In genomic region chr12:104054681-104055346, GRCh38 we compare ENCODE assay signal across 19 cellular contexts.
"Had no signal": no experiment of that assay in that cellular context is flagged by ENCODE, and none has a peak within 500 bp of the region (broad histone marks: within the 10 kb centered on the region; RNA-seq: fewer than 3 reads in every experiment).

No MANE protein-coding gene starts in this region.

- H3K27me3 ChIP-seq: tibial nerve, vagina had no signal

- H3K36me3 ChIP-seq: heart left ventricle, left lung, tibial nerve, vagina had no signal

- ATAC-seq: activated CD8-positive, alpha-beta memory T cell treated with anti-CD3 and anti-CD28 coated beads, Interleukin-2, amount 10 ng/mL, durations not matched to agents 7 days and 5 days; effector memory CD8-positive, alpha-beta T cell; naive thymus-derived CD4-positive, alpha-beta T cell had no signal

- H3K4me3 ChIP-seq: heart left ventricle, left lung, mucosa of descending colon, tibial nerve, vagina had no signal

- H3K36me3 Mint-ChIP-seq: activated CD8-positive, alpha-beta memory T cell treated with anti-CD3 and anti-CD28 coated beads, Interleukin-2, amount 10 ng/mL, durations not matched to agents 7 days and 5 days had no signal

- DNase-seq: activated CD4-positive, alpha-beta T cell treated with anti-CD3 and anti-CD28 coated beads, Interleukin-2, amount 50 U/mL, for 48 hours; activated CD8-positive, alpha-beta memory T cell treated with anti-CD3 and anti-CD28 coated beads, Interleukin-2, amount 10 ng/mL, durations not matched to agents 7 days and 5 days; activated naive CD4-positive, alpha-beta T cell treated with anti-CD3 and anti-CD28 coated beads, Interleukin-2, amount 50 U/mL, for 16 hours; activated T-cell treated with anti-CD3 and anti-CD28 coated beads, Interleukin-2, amount 50 U/mL, for 1 hour; dermis blood vessel endothelial cell; effector memory CD8-positive, alpha-beta T cell; heart left ventricle; kidney; left lung; mammary epithelial cell; mucosa of descending colon; naive thymus-derived CD4-positive, alpha-beta T cell; posterior cingulate gyrus; stimulated activated CD4-positive, alpha-beta T cell treated with anti-CD3 and anti-CD28 coated beads, Interleukin-2, amount 100 ng/mL, for 48 hours; stimulated activated naive CD4-positive, alpha-beta T cell; T1000 had no signal

- H3K4me3 Mint-ChIP-seq: activated CD8-positive, alpha-beta memory T cell treated with anti-CD3 and anti-CD28 coated beads, Interleukin-2, amount 10 ng/mL, durations not matched to agents 7 days and 5 days; effector memory CD8-positive, alpha-beta T cell; naive thymus-derived CD4-positive, alpha-beta T cell had no signal

- H3K27ac Mint-ChIP-seq: activated CD8-positive, alpha-beta memory T cell treated with anti-CD3 and anti-CD28 coated beads, Interleukin-2, amount 10 ng/mL, durations not matched to agents 7 days and 5 days; activated T-helper 2 cell treated with anti-CD3 and anti-CD28 coated beads, Interferon-gamma antibody, Interleukin-2, Interleukin-4, amounts not matched to agents 10 μg/mL and 5 μg/mL and 100 μg/mL, durations not matched to agents 14 hours and 24 hours and 36 hours; effector memory CD8-positive, alpha-beta T cell; naive thymus-derived CD4-positive, alpha-beta T cell had no signal

- H3K9me3 ChIP-seq: heart left ventricle, left lung, mucosa of descending colon, tibial nerve, vagina had no signal

- H3K9me3 Mint-ChIP-seq: activated T-helper 2 cell treated with anti-CD3 and anti-CD28 coated beads, Interferon-gamma antibody, Interleukin-2, Interleukin-4, amounts not matched to agents 10 μg/mL and 5 μg/mL and 100 μg/mL, durations not matched to agents 14 hours and 24 hours and 36 hours; effector memory CD8-positive, alpha-beta T cell had no signal
